9 cellular contexts compared by ENCODE assay signal in the genomic region with DNA sequence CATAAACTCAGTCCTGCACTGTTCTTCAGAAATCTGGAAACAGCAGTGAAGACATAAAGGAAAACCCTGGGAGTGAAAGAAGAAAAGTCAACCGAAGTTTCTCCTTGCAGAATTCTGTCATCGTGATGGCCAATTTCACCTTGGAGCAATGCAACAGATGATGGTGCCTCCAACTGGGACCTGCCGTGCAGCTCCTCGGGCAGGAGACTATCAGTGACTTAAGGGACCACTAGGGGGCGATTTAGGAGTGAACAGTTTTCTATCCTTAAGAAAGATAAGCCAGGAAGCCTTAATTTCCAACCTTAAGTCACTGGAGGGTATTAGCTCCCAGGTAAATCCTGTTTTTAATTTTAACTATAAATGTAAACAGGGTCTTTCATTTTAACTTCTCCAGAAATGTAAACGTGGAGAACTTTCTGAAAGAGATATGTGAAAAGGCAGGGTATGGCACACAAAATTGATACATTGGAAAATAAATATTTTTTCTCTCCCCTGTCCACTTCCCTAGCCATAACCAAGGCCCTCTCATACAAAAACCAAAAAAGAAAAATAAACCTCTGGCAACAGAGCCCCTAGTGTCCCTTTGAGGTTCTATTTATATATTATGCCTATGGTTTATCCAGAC.
DNase-seq lines count a peak whose midpoint lies in the region; ATAC-seq and TF ChIP-seq lines count a peak whose summit lies in the region.
"Had no signal": no experiment of that assay in that cellular context is flagged by ENCODE, and none has a peak within 500 bp of the region (broad histone marks: within the 10 kb centered on the region; RNA-seq: fewer than 3 reads in every experiment).

No MANE protein-coding gene starts in this region.

- in situ Hi-C loops in astrocyte of the spinal cord (cut with HindIII; ENCODE audit: low sequenced_read_pairs): no loop called here

- H3K36me3 ChIP-seq in iPS DF 6.9 (ENCODE audit: control insufficient read depth, insufficient read depth, low read length): no peaks in the 10 kb centered on the region

- CTCF ChIA-PET in CD4-positive, alpha-beta T cell (lab: Charles Lee): no interaction called here

- H3K27ac Mint-ChIP-seq in CD4-positive, alpha-beta T cell: no peak overlapping the region

- WGBS in iPS DF 6.9 (ENCODE audit: insufficient coverage, insufficient read length): no CpG with 5 or more reads among the region's 6 CpGs

- no peaks in the 10 kb centered on the region for H3K9me3 Mint-ChIP-seq in CD4-positive, alpha-beta T cell

- H3K27me3 ChIP-seq in CD4-positive, alpha-beta T cell (ENCODE audit: control insufficient read depth, insufficient read depth, low read length): no peaks in the 10 kb centered on the region
- H3K27me3 ChIP-seq in iPS DF 6.9 (ENCODE audit: control insufficient read depth, insufficient read depth, low read length): peaks cover 2% of the 10 kb centered on the region; the same call in 1 of the 2 replicates

- H3K27me3 Mint-ChIP-seq in CD4-positive, alpha-beta T cell: peaks cover 14% of the 10 kb centered on the region

- H3K4me1 ChIP-seq in iPS DF 6.9 (ENCODE audit: control insufficient read depth, insufficient read depth, low read length): peaks cover 4% of the 10 kb centered on the region; the same call in 1 of the 2 replicates

- intact Hi-C loops in CD4-positive, alpha-beta T cell (cut with DNase I, micrococcal nuclease): no loop called here

- peak; percentile 70 for TF ChIP-seq CTCF in CD4-positive, alpha-beta T cell (IDR thresholded peaks at IDR 0.05)
- peak; percentile 81 for TF ChIP-seq CTCF in astrocyte of the spinal cord (IDR thresholded peaks at IDR 0.05; ENCODE audit: low read depth, low read length)

- ATAC-seq in CD4-positive, alpha-beta T cell (ENCODE audit: poor library complexity): no peak
- ATAC-seq in GM18907 (IDR thresholded peaks at IDR 0.05; ENCODE audit: unreplicated experiment): peak; percentile 76
- ATAC-seq in HG03432 (IDR thresholded peaks at IDR 0.05; ENCODE audit: unreplicated experiment): peak; percentile 79

- H3K36me3 Mint-ChIP-seq in CD4-positive, alpha-beta T cell (ENCODE audit: low read depth): no peaks in the 10 kb centered on the region

- H3K27ac ChIP-seq in CD4-positive, alpha-beta T cell (ENCODE audit: low read depth, low read length): no peak overlapping the region
- H3K27ac ChIP-seq in iPS DF 6.9 (ENCODE audit: low read length): no peak overlapping the region

- no peaks in the 10 kb centered on the region for H3K9me3 ChIP-seq in CD4-positive, alpha-beta T cell (ENCODE audit: control insufficient read depth, low read length)
- H3K9me3 ChIP-seq in iPS DF 6.9 (ENCODE audit: control insufficient read depth, insufficient read depth, low read length): no peaks in the 10 kb centered on the region

- no peaks in the 10 kb centered on the region for H3K4me1 Mint-ChIP-seq in CD4-positive, alpha-beta T cell (ENCODE audit: low read depth)

- no peak overlapping the region for H3K4me3 ChIP-seq in astrocyte of the spinal cord (ENCODE audit: low read depth, low read length)
- H3K4me3 ChIP-seq in iPS DF 6.9 (ENCODE audit: low read length): no peak overlapping the region
- H3K4me3 ChIP-seq: skin epidermis had no signal

- POLR2A ChIA-PET in CD4-positive, alpha-beta T cell (lab: Charles Lee): no interaction called here

- H3K4me3 Mint-ChIP-seq in CD4-positive, alpha-beta T cell: no peak overlapping the region

- DNase-seq in CD4-positive, alpha-beta T cell: peak in 1 of 10 experiments; percentile 6
- DNase-seq in NCI-H526 (lab: John Stamatoyannopoulos, UW): peak; percentile 77 to 87
- peak; percentile 76 for DNase-seq in astrocyte of the spinal cord (ENCODE audit: low read depth, low spot score)
- peak; percentile 57 for DNase-seq in iPS DF 6.9 (ENCODE audit: low read depth, low spot score)
- DNase-seq in stimulated activated CD4-positive, alpha-beta T cell treated with anti-CD3 and anti-CD28 coated beads, Interleukin-4, amount 100 ng/mL, for 1 hour: peak; percentile 15
- DNase-seq in activated CD8-positive, alpha-beta memory T cell treated with anti-CD3 and anti-CD28 coated beads, Interleukin-2, amount 50 U/mL, for 4 hours: no peak
